8 cellular contexts compared by ENCODE assay signal in genomic region chr12:66087365-66087943, GRCh38. TPM values are rescaled to one million over a fixed set of nuclear protein-coding genes. Genes with fewer than 3 reads are reported as not detected.
DNase-seq lines count a peak whose midpoint lies in the region; ATAC-seq and TF ChIP-seq lines count a peak whose summit lies in the region.

No MANE protein-coding gene starts in this region.

- H3K23ac ChIP-seq in trophoblast cell (ENCODE audit: low read length): no peak overlapping the region

- no peak overlapping the region for H3K4ac ChIP-seq in trophoblast cell (ENCODE audit: low read depth, low read length)

- H4K8ac ChIP-seq in trophoblast cell (ENCODE audit: low read depth, low read length): no peak overlapping the region

- POLR2A ChIA-PET in BJ (lab: Charles Lee): no interaction called here
- POLR2A ChIA-PET in OCI-LY7 (lab: Charles Lee): interaction anchor here (0.7 kb wide), 1 partner anchor 233 kb away, joined by 5 read pairs; no protein-coding TSS in a partner anchor

- H3K4me2 ChIP-seq in OCI-LY7 (ENCODE audit: low read length) (no peak overlapping the region), trophoblast cell (ENCODE audit: low read length) (no peak overlapping the region)

- WGBS in trophoblast cell (ENCODE audit: extremely low coverage, insufficient coverage, insufficient read length): no CpG with 5 or more reads among the region's 10 CpGs

- H2AFZ ChIP-seq in OCI-LY7 (ENCODE audit: low read length) (no peak overlapping the region), trophoblast cell (ENCODE audit: insufficient read depth, low read length, poor library complexity) (no peak overlapping the region)

- H2BK120ac ChIP-seq in trophoblast cell (ENCODE audit: insufficient read depth, low read length, poor library complexity): no peak overlapping the region

- peak; percentile 67 for ATAC-seq in GM18870 (IDR thresholded peaks at IDR 0.05; ENCODE audit: unreplicated experiment)
- ATAC-seq in HG03521 (IDR thresholded peaks at IDR 0.05; ENCODE audit: unreplicated experiment): peak; percentile 69
- ATAC-seq in stimulated activated memory B cell treated with anti-CD40 and anti-IgM and Interleukin-4, amounts not matched to agents 10 μg/mL and 1 μg/mL and 100 μg/mL, for 72 hours: no peak

- DNase-seq in BJ (ENCODE audit: low read depth): no peak
- peak; percentile 48 for DNase-seq in OCI-LY7 (ENCODE audit: low spot score)
- peak; percentile 4 for DNase-seq in activated gamma-delta T cell treated with anti-CD3 and anti-CD28 coated beads, Interleukin-2, amount 50 U/mL, for 16 hours (ENCODE audit: low read depth)
- peak; percentile 55 for DNase-seq in glomerular endothelial cell (ENCODE audit: extremely low read depth, low read depth, low spot score)
- peak; percentile 64 to 85 for DNase-seq in trophoblast cell

- H3K79me1 ChIP-seq in trophoblast cell (ENCODE audit: low read length): peaks cover 4% of the 10 kb centered on the region

- H3K27me3 ChIP-seq in BJ (ENCODE audit: control insufficient read depth, insufficient read depth, low read length) (no peaks in the 10 kb centered on the region), trophoblast cell (ENCODE audit: insufficient read depth, low read length) (no peaks in the 10 kb centered on the region)

- TF ChIP-seq CTCF in BJ (IDR thresholded peaks at IDR 0.05; ENCODE audit: insufficient read depth, low read depth, low read length) (peak; percentile 83), OCI-LY7 (conservative IDR thresholded peaks at IDR 0.05; ENCODE audit: low read length) (peak; percentile 89)

- no peaks in the 10 kb centered on the region for H3K4me1 ChIP-seq in OCI-LY7 (ENCODE audit: insufficient read depth, low read length, poor library complexity, severe bottlenecking)
- no peaks in the 10 kb centered on the region for H3K4me1 ChIP-seq in trophoblast cell (ENCODE audit: control insufficient read depth in 1 of 2, insufficient read depth in 2 of 2, low read length in 2 of 2)

- no peak overlapping the region for H3K18ac ChIP-seq in trophoblast cell (ENCODE audit: low read length)

- no peak overlapping the region for H2BK5ac ChIP-seq in trophoblast cell (ENCODE audit: low read depth, low read length, poor library complexity)

- H3K9me3 ChIP-seq in OCI-LY7 (ENCODE audit: low read length): no peaks in the 10 kb centered on the region
- no peaks in the 10 kb centered on the region for H3K9me3 ChIP-seq in trophoblast cell (ENCODE audit: insufficient read depth, low read depth, low read length)

- no peak overlapping the region for H3K27ac Mint-ChIP-seq in stimulated activated memory B cell treated with anti-CD40 and anti-IgM and Interleukin-4, amounts not matched to agents 10 μg/mL and 1 μg/mL and 100 μg/mL, for 72 hours

- H3K79me2 ChIP-seq in OCI-LY7 (ENCODE audit: insufficient read depth, low read depth, low read length): no peaks in the 10 kb centered on the region
- H3K79me2 ChIP-seq in trophoblast cell (ENCODE audit: control insufficient read depth, insufficient read depth, low read length, poor library complexity): no peaks in the 10 kb centered on the region

- H3K36me3 Mint-ChIP-seq in stimulated activated memory B cell treated with anti-CD40 and anti-IgM and Interleukin-4, amounts not matched to agents 10 μg/mL and 1 μg/mL and 100 μg/mL, for 72 hours: no peaks in the 10 kb centered on the region

- H3K4me3 ChIP-seq in BJ (ENCODE audit: low read depth, low read length) (no peak overlapping the region), OCI-LY7 (ENCODE audit: low read depth, low read length, poor library complexity, severe bottlenecking) (no peak overlapping the region), trophoblast cell (ENCODE audit: low read depth, low read length) (no peak overlapping the region)

- H3K9me2 ChIP-seq in OCI-LY7 (ENCODE audit: insufficient read depth, low read length): no peaks in the 10 kb centered on the region

- no peak overlapping the region for H4K91ac ChIP-seq in trophoblast cell (ENCODE audit: low read depth, low read length)

- H4K20me1 ChIP-seq in OCI-LY7 (ENCODE audit: insufficient read depth, low read length): no peaks in the 10 kb centered on the region

- no peak overlapping the region for H3K27ac ChIP-seq in OCI-LY7 (ENCODE audit: low read depth, low read length, poor library complexity, severe bottlenecking)
- no peak overlapping the region for H3K27ac ChIP-seq in trophoblast cell (ENCODE audit: low read depth, low read length)

- H3K4me3 Mint-ChIP-seq in stimulated activated memory B cell treated with anti-CD40 and anti-IgM and Interleukin-4, amounts not matched to agents 10 μg/mL and 1 μg/mL and 100 μg/mL, for 72 hours: no peak overlapping the region

- peaks cover 16% of the 10 kb centered on the region for H3K27me3 Mint-ChIP-seq in stimulated activated memory B cell treated with anti-CD40 and anti-IgM and Interleukin-4, amounts not matched to agents 10 μg/mL and 1 μg/mL and 100 μg/mL, for 72 hours

- no peak overlapping the region for H3K14ac ChIP-seq in trophoblast cell (ENCODE audit: low read length)

- CTCF ChIA-PET in BJ (lab: Yijun Ruan, JAX) (interaction anchor here (0.7 to 1.9 kb wide), 12 partner anchors 13 to 856 kb away, joined by 3 to 7 read pairs (median 4); no protein-coding TSS in a partner anchor), OCI-LY7 (lab: Charles Lee; ENCODE audit: unreplicated experiment) (no interaction called here)

- intact Hi-C loops in OCI-LY7 (cut with micrococcal nuclease; ENCODE audit: unreplicated experiment): loop anchor here (5.0 kb wide), 1 partner anchor 530 kb away; no protein-coding TSS in a partner anchor

- no TSS peak for BruUV-seq in OCI-LY7 (replicated peaks; lab: Mats Ljungman, UMichigan)

- H2AK5ac ChIP-seq in trophoblast cell (ENCODE audit: low read length): no peak overlapping the region

- H3K4me1 Mint-ChIP-seq in stimulated activated memory B cell treated with anti-CD40 and anti-IgM and Interleukin-4, amounts not matched to agents 10 μg/mL and 1 μg/mL and 100 μg/mL, for 72 hours: peaks cover under 1% of the 10 kb centered on the region

- H3K36me3 ChIP-seq in BJ (ENCODE audit: control insufficient read depth, insufficient read depth, low read length): no peaks in the 10 kb centered on the region
- H3K36me3 ChIP-seq in OCI-LY7 (ENCODE audit: insufficient read depth, low read length): no peaks in the 10 kb centered on the region
- no peaks in the 10 kb centered on the region for H3K36me3 ChIP-seq in trophoblast cell (ENCODE audit: control insufficient read depth in 1 of 2, insufficient read depth in 2 of 2, low read length in 2 of 2)

- H3K9me3 Mint-ChIP-seq in stimulated activated memory B cell treated with anti-CD40 and anti-IgM and Interleukin-4, amounts not matched to agents 10 μg/mL and 1 μg/mL and 100 μg/mL, for 72 hours: peaks cover 6% of the 10 kb centered on the region

- H3K9ac ChIP-seq in trophoblast cell (ENCODE audit: low read length): no peak overlapping the region

- H2BK12ac ChIP-seq in trophoblast cell (ENCODE audit: low read length): no peak overlapping the region

- no peak overlapping the region for H4K12ac ChIP-seq in trophoblast cell (ENCODE audit: low read depth, low read length)

RNA-seq across cellular contexts. Expression of gene LLPH, which starts 43.1 kb away (rescaled TPM):
- polyA plus RNA-seq in BJ (2011; rRNA removed): 4.0 and 12.6 TPM in 2 replicates
- polyA minus RNA-seq in BJ (2011; rRNA and poly(A)+ RNA removed): 1.5 and 2.3 TPM in 2 replicates
- 5.7 and 17.0 TPM in 2 replicates for total RNA-seq in OCI-LY7 (2014; rRNA removed; shearing (Covaris generic))
- total RNA-seq in OCI-LY7 (2022) (34.5 and 39.6 TPM in 2 replicates), glomerular endothelial cell (9.2 and 13.9 TPM in 2 replicates)
- 26.9 and 27.6 TPM in 2 replicates for polyA plus RNA-seq in trophoblast cell (2013)
